Comparison of ENCODE assay signal across 8 cellular contexts in genomic region chr2:85888745-85889647, GRCh38. TPM values are rescaled to one million over a fixed set of nuclear protein-coding genes. Genes with fewer than 3 reads are reported as not detected.
DNase-seq lines count a peak whose midpoint lies in the region; ATAC-seq and TF ChIP-seq lines count a peak whose summit lies in the region.

ST3GAL5 (minus strand) TSS chr2:85888990; CDS start chr2:85888905, 85 bp downstream.

- peak within 1 kb of the TSS; percentile 61 for H3K27ac ChIP-seq in KMS-11

- peaks cover 54% of the 10 kb centered on the region for H3K4me1 Mint-ChIP-seq in activated T-helper 2 cell treated with anti-CD3 and anti-CD28 coated beads, Interferon-gamma antibody, Interleukin-2, Interleukin-4, amounts not matched to agents 10 μg/mL and 5 μg/mL and 100 μg/mL, durations not matched to agents 14 hours and 24 hours and 36 hours (ENCODE audit: low read depth)
- peaks cover 72% of the 10 kb centered on the region for H3K4me1 Mint-ChIP-seq in nephron
- H3K4me1 Mint-ChIP-seq in stimulated activated naive CD8-positive, alpha-beta T cell treated with anti-CD3 and anti-CD28 coated beads, Interleukin-15, amount 100 ng/mL, for 72 hours, result peaks cover 79% of the 10 kb centered on the region

- no peaks in the 10 kb centered on the region; the same call in 1 of the 2 replicates for H4K20me1 ChIP-seq in KMS-11 (ENCODE audit: insufficient read depth)

- no peaks in the 10 kb centered on the region for H3K9me3 Mint-ChIP-seq in activated T-helper 2 cell treated with anti-CD3 and anti-CD28 coated beads, Interferon-gamma antibody, Interleukin-2, Interleukin-4, amounts not matched to agents 10 μg/mL and 5 μg/mL and 100 μg/mL, durations not matched to agents 14 hours and 24 hours and 36 hours
- peaks cover 2% of the 10 kb centered on the region for H3K9me3 Mint-ChIP-seq in nephron
- H3K9me3 Mint-ChIP-seq in stimulated activated naive CD8-positive, alpha-beta T cell treated with anti-CD3 and anti-CD28 coated beads, Interleukin-15, amount 100 ng/mL, for 72 hours, result peaks cover 0 to 1% of the 10 kb centered on the region in 2 donors

- H3K4me1 ChIP-seq in KMS-11 (ENCODE audit: low read depth, poor library complexity, severe bottlenecking), result peaks cover 42% of the 10 kb centered on the region

- H2AFZ ChIP-seq in KMS-11 (ENCODE audit: low read depth), result peak within 1 kb of the TSS; percentile 99

- ATAC-seq in GM21723 (IDR thresholded peaks at IDR 0.05; ENCODE audit: unreplicated experiment), result peak; percentile 86
- peak; percentile 91 for ATAC-seq in stimulated activated naive CD8-positive, alpha-beta T cell treated with anti-CD3 and anti-CD28 coated beads, Interleukin-15, amount 100 ng/mL, for 72 hours

- intact Hi-C loops in activated T-helper 2 cell treated with anti-CD3 and anti-CD28 coated beads, Interferon-gamma antibody, Interleukin-2, Interleukin-4, amounts not matched to agents 10 μg/mL and 5 μg/mL and 100 μg/mL, durations not matched to agents 14 hours and 24 hours and 36 hours (cut with micrococcal nuclease), result loop anchor here (2.0 to 5.0 kb wide), 5 partner anchors 36 to 193 kb away; no protein-coding TSS in a partner anchor

- H3K4me3 Mint-ChIP-seq in activated T-helper 2 cell treated with anti-CD3 and anti-CD28 coated beads, Interferon-gamma antibody, Interleukin-2, Interleukin-4, amounts not matched to agents 10 μg/mL and 5 μg/mL and 100 μg/mL, durations not matched to agents 14 hours and 24 hours and 36 hours (ENCODE audit: low read depth), result peak within 1 kb of the TSS; percentile 82
- H3K4me3 Mint-ChIP-seq in nephron, result peak within 1 kb of the TSS; percentile 86 to 96 (median 91)
- peak within 1 kb of the TSS; percentile 89 to 98 for H3K4me3 Mint-ChIP-seq in stimulated activated naive CD8-positive, alpha-beta T cell treated with anti-CD3 and anti-CD28 coated beads, Interleukin-15, amount 100 ng/mL, for 72 hours

- peak within 1 kb of the TSS; percentile 90 for H3K4me3 ChIP-seq in KMS-11 (IDR thresholded peaks at IDR 0.05; ENCODE audit: insufficient read depth, low read depth, low read length)
- H3K4me3 ChIP-seq in fibroblast of pulmonary artery (replicated peaks; ENCODE audit: low read depth, low read length), result peak within 1 kb of the TSS; percentile 93

- peak within 1 kb of the TSS; percentile 79 for H3K4me2 ChIP-seq in KMS-11

- TF ChIP-seq CTCF in KMS-11 (conservative IDR thresholded peaks at IDR 0.05; ENCODE audit: low read depth, low read length), result peak; percentile 96
- TF ChIP-seq CTCF in fibroblast of pulmonary artery (IDR thresholded peaks at IDR 0.05; ENCODE audit: low read length, missing control alignments), result peak; percentile 41
- TF ChIP-seq CTCF in nephron (IDR thresholded peaks at IDR 0.05; ENCODE audit: unreplicated experiment in 3 of 3), result peak; percentile 62 to 83 (median 73)

- peaks cover 8% of the 10 kb centered on the region for H3K36me3 Mint-ChIP-seq in activated T-helper 2 cell treated with anti-CD3 and anti-CD28 coated beads, Interferon-gamma antibody, Interleukin-2, Interleukin-4, amounts not matched to agents 10 μg/mL and 5 μg/mL and 100 μg/mL, durations not matched to agents 14 hours and 24 hours and 36 hours (ENCODE audit: low read depth)
- H3K36me3 Mint-ChIP-seq in nephron (ENCODE audit: low read depth), result no peaks in the 10 kb centered on the region

- no peaks in the 10 kb centered on the region for H3K27me3 ChIP-seq in KMS-11 (ENCODE audit: insufficient read depth, low read depth)

- H3K27me3 Mint-ChIP-seq in activated T-helper 2 cell treated with anti-CD3 and anti-CD28 coated beads, Interferon-gamma antibody, Interleukin-2, Interleukin-4, amounts not matched to agents 10 μg/mL and 5 μg/mL and 100 μg/mL, durations not matched to agents 14 hours and 24 hours and 36 hours (ENCODE audit: low read depth), result peaks cover 4% of the 10 kb centered on the region
- H3K27me3 Mint-ChIP-seq in nephron (ENCODE audit: low read depth), result peaks cover 5% of the 10 kb centered on the region
- no peaks in the 10 kb centered on the region for H3K27me3 Mint-ChIP-seq in stimulated activated naive CD8-positive, alpha-beta T cell treated with anti-CD3 and anti-CD28 coated beads, Interleukin-15, amount 100 ng/mL, for 72 hours

- peak within 1 kb of the TSS; percentile 77 for H3K9ac ChIP-seq in KMS-11

- peak within 1 kb of the TSS; percentile 71 for H3K27ac Mint-ChIP-seq in activated T-helper 2 cell treated with anti-CD3 and anti-CD28 coated beads, Interferon-gamma antibody, Interleukin-2, Interleukin-4, amounts not matched to agents 10 μg/mL and 5 μg/mL and 100 μg/mL, durations not matched to agents 14 hours and 24 hours and 36 hours
- H3K27ac Mint-ChIP-seq in nephron, result peak within 1 kb of the TSS; percentile 76 to 97 (median 94)
- peak within 1 kb of the TSS; percentile 83 to 93 for H3K27ac Mint-ChIP-seq in stimulated activated naive CD8-positive, alpha-beta T cell treated with anti-CD3 and anti-CD28 coated beads, Interleukin-15, amount 100 ng/mL, for 72 hours

- DNase-seq in DMS79 treated with DMSO at 0.1 percent for 48 hours (lab: John Stamatoyannopoulos, UW) (peak; percentile 73), RPMI8226 (peak; percentile 92), fibroblast of pulmonary artery (ENCODE audit: low read depth) (peak; percentile 93)
- peak; percentile 89 for DNase-seq in activated T-helper 2 cell treated with anti-CD3 and anti-CD28 coated beads, Interferon-gamma antibody, Interleukin-2, Interleukin-4, amounts not matched to agents 10 μg/mL and 5 μg/mL and 100 μg/mL, durations not matched to agents 14 hours and 24 hours and 36 hours (ENCODE audit: low spot score)
- DNase-seq in stimulated activated naive CD8-positive, alpha-beta T cell treated with anti-CD3 and anti-CD28 coated beads, Interleukin-15, amount 100 ng/mL, for 72 hours, result peak; percentile 91 to 95

- peaks cover 40% of the 10 kb centered on the region for H3K79me2 ChIP-seq in KMS-11 (ENCODE audit: insufficient read depth, low read depth)

- H3K36me3 ChIP-seq in KMS-11 (ENCODE audit: insufficient read depth), result no peaks in the 10 kb centered on the region

RNA-seq across cellular contexts. Expression of gene ST3GAL5, which starts in this region (rescaled TPM):
- total RNA-seq in activated T-helper 2 cell treated with anti-CD3 and anti-CD28 coated beads, Interferon-gamma antibody, Interleukin-2, Interleukin-4, amounts not matched to agents 10 μg/mL and 5 μg/mL and 100 μg/mL, durations not matched to agents 14 hours and 24 hours and 36 hours, result 13.8 and 15.7 TPM in 2 replicates

Comparison
In these comparisons a context has a peak if more than half of its experiments do, and no peak if none do; other contexts are left out.
1. Peak in every context shown above with its lines: DNase-seq, ATAC-seq, H3K4me3 ChIP-seq and H3K27ac ChIP-seq.
2. CTCF ChIP-seq: peak in every context shown above with its lines; median percentile 96 in KMS-11; 73 in nephron; 41 in fibroblast of pulmonary artery.